Comparison of ENCODE assay signal across 1 cellular context in genomic region chr1:32652244-32652962, GRCh38.
TF ChIP-seq lines count a peak whose summit lies in the region.

No MANE protein-coding gene starts in this region.

TF ChIP-seq in HCT116, 20 proteins besides CTCF, POLR2A, EP300 and RAD21 (continued from another document):
- TF ChIP-seq, protein P1, sequence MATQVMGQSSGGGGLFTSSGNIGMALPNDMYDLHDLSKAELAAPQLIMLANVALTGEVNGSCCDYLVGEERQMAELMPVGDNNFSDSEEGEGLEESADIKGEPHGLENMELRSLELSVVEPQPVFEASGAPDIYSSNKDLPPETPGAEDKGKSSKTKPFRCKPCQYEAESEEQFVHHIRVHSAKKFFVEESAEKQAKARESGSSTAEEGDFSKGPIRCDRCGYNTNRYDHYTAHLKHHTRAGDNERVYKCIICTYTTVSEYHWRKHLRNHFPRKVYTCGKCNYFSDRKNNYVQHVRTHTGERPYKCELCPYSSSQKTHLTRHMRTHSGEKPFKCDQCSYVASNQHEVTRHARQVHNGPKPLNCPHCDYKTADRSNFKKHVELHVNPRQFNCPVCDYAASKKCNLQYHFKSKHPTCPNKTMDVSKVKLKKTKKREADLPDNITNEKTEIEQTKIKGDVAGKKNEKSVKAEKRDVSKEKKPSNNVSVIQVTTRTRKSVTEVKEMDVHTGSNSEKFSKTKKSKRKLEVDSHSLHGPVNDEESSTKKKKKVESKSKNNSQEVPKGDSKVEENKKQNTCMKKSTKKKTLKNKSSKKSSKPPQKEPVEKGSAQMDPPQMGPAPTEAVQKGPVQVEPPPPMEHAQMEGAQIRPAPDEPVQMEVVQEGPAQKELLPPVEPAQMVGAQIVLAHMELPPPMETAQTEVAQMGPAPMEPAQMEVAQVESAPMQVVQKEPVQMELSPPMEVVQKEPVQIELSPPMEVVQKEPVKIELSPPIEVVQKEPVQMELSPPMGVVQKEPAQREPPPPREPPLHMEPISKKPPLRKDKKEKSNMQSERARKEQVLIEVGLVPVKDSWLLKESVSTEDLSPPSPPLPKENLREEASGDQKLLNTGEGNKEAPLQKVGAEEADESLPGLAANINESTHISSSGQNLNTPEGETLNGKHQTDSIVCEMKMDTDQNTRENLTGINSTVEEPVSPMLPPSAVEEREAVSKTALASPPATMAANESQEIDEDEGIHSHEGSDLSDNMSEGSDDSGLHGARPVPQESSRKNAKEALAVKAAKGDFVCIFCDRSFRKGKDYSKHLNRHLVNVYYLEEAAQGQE (IDR thresholded peaks at IDR 0.05; ENCODE audit: low read depth) = no peak
